20 cellular contexts compared by ENCODE assay signal in genomic region chr5:36418172-36418979, GRCh38.
DNase-seq lines count a peak whose midpoint lies in the region; ATAC-seq and TF ChIP-seq lines count a peak whose summit lies in the region.
"Had no signal": no experiment of that assay in that cellular context is flagged by ENCODE, and none has a peak within 500 bp of the region (broad histone marks: within the 10 kb centered on the region; RNA-seq: fewer than 3 reads in every experiment).

No MANE protein-coding gene starts in this region.

- DNase-seq in amniotic epithelial cell (ENCODE audit: low read depth) (peak; percentile 45), foreskin keratinocyte (peak; percentile 86 to 91), type B pancreatic cell (ENCODE audit: extremely low spot score, unreplicated experiment) (no peak), NCI-H2107 treated with DMSO at 0.1 percent for 48 hours (lab: John Stamatoyannopoulos, UW; ENCODE audit: unreplicated experiment) (no peak)
- no peak for DNase-seq in activated naive CD4-positive, alpha-beta T cell (lab: John Stamatoyannopoulos, UW)
- DNase-seq: activated CD8-positive, alpha-beta T cell treated with anti-CD3 and anti-CD28 coated beads for 36 hours; activated naive CD8-positive, alpha-beta T cell treated with anti-CD3 and anti-CD28 coated beads for 36 hours; activated T-cell treated with anti-CD3 and anti-CD28 coated beads, Interleukin-2, amount 50 U/mL, for 24 hours; erythroblast; head of caudate nucleus; NCI-H187; NK-92 treated with Interleukin-12 subunit alpha and Interleukin-12 subunit beta, amount 100 ng/mL, for 24 hours; sigmoid colon; stimulated activated CD4-positive, alpha-beta T cell treated with anti-CD3 and anti-CD28 coated beads, Interleukin-1b, Interleukin-23, amount 100 ng/mL, for 48 hours; stomach had no signal

- peaks cover 24% of the 10 kb centered on the region for H3K4me1 Mint-ChIP-seq in type B pancreatic cell (ENCODE audit: unreplicated experiment)

- H3K4me1 ChIP-seq in HUES48 (ENCODE audit: control insufficient read depth, insufficient read depth, low read length), result peaks cover 26% of the 10 kb centered on the region
- peaks cover 23% of the 10 kb centered on the region for H3K4me1 ChIP-seq in foreskin keratinocyte

- peak overlapping the region; percentile 25 for H3K27ac Mint-ChIP-seq in type B pancreatic cell
- H3K27ac Mint-ChIP-seq: activated CD8-positive, alpha-beta T cell treated with anti-CD3 and anti-CD28 coated beads for 36 hours; activated naive CD8-positive, alpha-beta T cell treated with anti-CD3 and anti-CD28 coated beads for 36 hours; activated T-cell treated with anti-CD3 and anti-CD28 coated beads, Interleukin-2, amount 50 U/mL, for 24 hours had no signal

- 0 out of 2 replicates have a peak overlapping the region, but pooled peaks have one; percentile 20 for H3K4me3 ChIP-seq in HUES48 (ENCODE audit: low read depth, low read length)
- H3K4me3 ChIP-seq: lung, sigmoid colon, stomach, vagina had no signal

- H3K27me3 ChIP-seq in HUES48 (ENCODE audit: control insufficient read depth, insufficient read depth, low read length) (peaks cover 47% of the 10 kb centered on the region), foreskin keratinocyte (no peaks in the 10 kb centered on the region)
- H3K27me3 ChIP-seq: sigmoid colon, stomach, vagina had no signal

- ATAC-seq in foreskin keratinocyte, result peak; percentile 67
- ATAC-seq in GM21619 (IDR thresholded peaks at IDR 0.05; ENCODE audit: unreplicated experiment), result no peak
- ATAC-seq: activated CD8-positive, alpha-beta T cell treated with anti-CD3 and anti-CD28 coated beads for 36 hours had no signal

- H3K27me3 Mint-ChIP-seq in type B pancreatic cell, result peaks cover 10% of the 10 kb centered on the region
- H3K27me3 Mint-ChIP-seq: activated CD8-positive, alpha-beta T cell treated with anti-CD3 and anti-CD28 coated beads for 36 hours; activated naive CD8-positive, alpha-beta T cell treated with anti-CD3 and anti-CD28 coated beads for 36 hours; activated T-cell treated with anti-CD3 and anti-CD28 coated beads, Interleukin-2, amount 50 U/mL, for 24 hours had no signal

- H3K9me3 Mint-ChIP-seq in type B pancreatic cell, result no peaks in the 10 kb centered on the region
- H3K9me3 Mint-ChIP-seq: activated CD8-positive, alpha-beta T cell treated with anti-CD3 and anti-CD28 coated beads for 36 hours; activated naive CD8-positive, alpha-beta T cell treated with anti-CD3 and anti-CD28 coated beads for 36 hours; activated T-cell treated with anti-CD3 and anti-CD28 coated beads, Interleukin-2, amount 50 U/mL, for 24 hours had no signal

- no peaks in the 10 kb centered on the region for H3K9me3 ChIP-seq in HUES48 (ENCODE audit: control insufficient read depth, insufficient read depth, low read length)
- H3K9me3 ChIP-seq: sigmoid colon, stomach, vagina had no signal

- no peak for TF ChIP-seq CTCF in foreskin keratinocyte (conservative IDR thresholded peaks at IDR 0.05)
- TF ChIP-seq CTCF in type B pancreatic cell (conservative IDR thresholded peaks at IDR 0.05), result no peak

- no peaks in the 10 kb centered on the region for H3K36me3 Mint-ChIP-seq in type B pancreatic cell
- H3K36me3 Mint-ChIP-seq: activated naive CD8-positive, alpha-beta T cell treated with anti-CD3 and anti-CD28 coated beads for 36 hours; immature natural killer cell had no signal

- H3K36me3 ChIP-seq in HUES48 (ENCODE audit: control insufficient read depth, insufficient read depth, low read length), result no peaks in the 10 kb centered on the region
- H3K36me3 ChIP-seq: sigmoid colon, stomach, vagina had no signal

- H3K27ac ChIP-seq in HUES48 (ENCODE audit: low read depth, low read length), result peak overlapping the region; percentile 65
- peak overlapping the region; percentile 76 for H3K27ac ChIP-seq in foreskin keratinocyte
- H3K27ac ChIP-seq: sigmoid colon, stomach, vagina had no signal

- no peak overlapping the region for H3K4me3 Mint-ChIP-seq in type B pancreatic cell
- H3K4me3 Mint-ChIP-seq: activated CD8-positive, alpha-beta T cell treated with anti-CD3 and anti-CD28 coated beads for 36 hours; activated naive CD8-positive, alpha-beta T cell treated with anti-CD3 and anti-CD28 coated beads for 36 hours; activated T-cell treated with anti-CD3 and anti-CD28 coated beads, Interleukin-2, amount 50 U/mL, for 24 hours had no signal

- H3K9ac ChIP-seq in HUES48 (ENCODE audit: low read depth, low read length), result no peak overlapping the region

Comparison
In these comparisons a context has a peak if more than half of its experiments do, and no peak if none do; other contexts are left out.
1. DNase-seq: peak in amniotic epithelial cell (single experiment) and foreskin keratinocyte (2 of 2); none in type B pancreatic cell (single experiment), activated naive CD4-positive, alpha-beta T cell (0 of 4) and NCI-H2107 treated with DMSO at 0.1 percent for 48 hours (single experiment).